ENCODE assay signal across 10 cellular contexts in genomic region chrX:2693123-2693438, GRCh38. TPM values are rescaled to one million over a fixed set of nuclear protein-coding genes. Genes with fewer than 3 reads are reported as not detected.
DNase-seq lines count a peak whose midpoint lies in the region; ATAC-seq and TF ChIP-seq lines count a peak whose summit lies in the region.
"Had no signal": no experiment of that assay in that cellular context is flagged by ENCODE, and none has a peak within 500 bp of the region (broad histone marks: within the 10 kb centered on the region; RNA-seq: fewer than 3 reads in every experiment).

No MANE protein-coding gene starts in this region.

- intact Hi-C loops in cardiac septum (cut with DNase I): loop anchor here (10.0 kb wide), 2 partner anchors 122 to 188 kb away; partner anchors contain the start of genes DHRSX and ZBED1
- intact Hi-C loops in left colon (cut with DNase I, micrococcal nuclease): no loop called here

- DNase-seq in cardiac muscle cell (ENCODE audit: low read depth in 1 of 2, low spot score in 1 of 2) (no peak), cardiac septum (ENCODE audit: low spot score) (no peak), upper lobe of left lung (no peak), left colon (no peak)
- no peak for DNase-seq in activated CD4-positive, alpha-beta T cell treated with anti-CD3 and anti-CD28 coated beads, Interleukin-2, amount 50 U/mL, for 1 hour
- DNase-seq: head of caudate nucleus, NCI-H524 treated with DMSO at 0.1 percent for 48 hours had no signal

- H3K27me3 ChIP-seq in cardiac muscle cell (no peaks in the 10 kb centered on the region), upper lobe of left lung (no peaks in the 10 kb centered on the region)

- no peaks in the 10 kb centered on the region for H3K27me3 Mint-ChIP-seq in activated naive CD8-positive, alpha-beta T cell

- H3K4me3 ChIP-seq in cardiac muscle cell: peak overlapping the region; percentile 92
- H3K4me3 ChIP-seq in mesodermal cell (ENCODE audit: extremely low read depth, insufficient read depth, low read length, poor library complexity, severe bottlenecking): peak overlapping the region; percentile 85
- peak overlapping the region in 3 of 4 donors; percentile 85 to 98 (median 92) for H3K4me3 ChIP-seq in upper lobe of left lung

- no peaks in the 10 kb centered on the region for H3K36me3 ChIP-seq in cardiac muscle cell
- peaks cover 34% of the 10 kb centered on the region for H3K36me3 ChIP-seq in mesodermal cell (ENCODE audit: control insufficient read depth, insufficient read depth, low read length)
- H3K36me3 ChIP-seq in upper lobe of left lung: no peaks in the 10 kb centered on the region

- H3K36me3 Mint-ChIP-seq in activated naive CD8-positive, alpha-beta T cell: peaks cover 3% of the 10 kb centered on the region

- peaks cover 55% of the 10 kb centered on the region for H3K4me1 Mint-ChIP-seq in activated naive CD8-positive, alpha-beta T cell (ENCODE audit: low read depth)

- TF ChIP-seq POLR2A in upper lobe of left lung (IDR thresholded peaks at IDR 0.05): no peak

- no peaks in the 10 kb centered on the region for H3K9me3 Mint-ChIP-seq in activated naive CD8-positive, alpha-beta T cell (ENCODE audit: low read depth)

- TF ChIP-seq CTCF in cardiac muscle cell (IDR thresholded peaks at IDR 0.05; ENCODE audit: low read depth, low read length) (no peak), upper lobe of left lung (IDR thresholded peaks at IDR 0.05) (no peak)

- peak overlapping the region; percentile 86 for H3K27ac ChIP-seq in cardiac muscle cell
- no peak overlapping the region for H3K27ac ChIP-seq in mesodermal cell (ENCODE audit: low read depth, low read length, severe bottlenecking)
- peak overlapping the region; percentile 77 to 92 (median 89) for H3K27ac ChIP-seq in upper lobe of left lung

- no peak for ATAC-seq in upper lobe of left lung (ENCODE audit: low FRiP score in 2 of 2)
- ATAC-seq in HG03108 (IDR thresholded peaks at IDR 0.05; ENCODE audit: unreplicated experiment): no peak
- no peak for ATAC-seq in left colon

- peak overlapping the region; percentile 96 for H3K4me3 Mint-ChIP-seq in activated naive CD8-positive, alpha-beta T cell

- TF ChIP-seq EP300 in upper lobe of left lung (IDR thresholded peaks at IDR 0.05): no peak

- peak overlapping the region; percentile 98 for H3K27ac Mint-ChIP-seq in activated naive CD8-positive, alpha-beta T cell

- H3K9me3 ChIP-seq in cardiac muscle cell (ENCODE audit: low read depth): no peaks in the 10 kb centered on the region
- no peaks in the 10 kb centered on the region for H3K9me3 ChIP-seq in mesodermal cell (ENCODE audit: control insufficient read depth, low read length)
- no peaks in the 10 kb centered on the region for H3K9me3 ChIP-seq in upper lobe of left lung

- H3K4me1 ChIP-seq in cardiac muscle cell (ENCODE audit: low read depth) (peaks cover 40% of the 10 kb centered on the region), mesodermal cell (ENCODE audit: control insufficient read depth, insufficient read depth, low read length, poor library complexity, severe bottlenecking) (peaks cover 43% of the 10 kb centered on the region), upper lobe of left lung (peaks cover 49 to 58% (median 51%) of the 10 kb centered on the region in 4 donors)

- 93 to 95% methylated on average over 3 to 4 of the region's 5 CpGs for WGBS in mesodermal cell (ENCODE audit: insufficient coverage in 2 of 2), 2 experiments
- 59 to 67% methylated on average over 5 of the region's 5 CpGs for WGBS in upper lobe of left lung, 2 donors

RNA-seq across cellular contexts. Expression of gene CD99, which starts 2.0 kb away (rescaled TPM):
- total RNA-seq in cardiac muscle cell (361 and 474 TPM in 2 replicates), cardiac septum (327 TPM), upper lobe of left lung (100 to 1,000 TPM; 135 to 300 (median 233) TPM), left colon (100 to 1,000 TPM; 164 to 191 TPM)
- 467 and 575 TPM in 2 replicates for polyA plus RNA-seq in cardiac muscle cell
- 539 TPM for polyA plus RNA-seq in mesodermal cell (2013, experiment 1 of 2)
- 518 TPM for polyA plus RNA-seq in mesodermal cell (2013, experiment 2 of 2)

RNA-seq across cellular contexts. Expression of gene XG, which starts 58.8 kb away (rescaled TPM):
- total RNA-seq in cardiac muscle cell: not detected in 2 replicates
- polyA plus RNA-seq in cardiac muscle cell: not detected in 2 replicates
- 2.6 TPM for total RNA-seq in cardiac septum
- not detected for polyA plus RNA-seq in mesodermal cell (2013, experiment 1 of 2)
- polyA plus RNA-seq in mesodermal cell (2013, experiment 2 of 2): not detected
- total RNA-seq in upper lobe of left lung: under 1 TPM in 2 of 6 donors, not detected in 4; 0.69 to 0.81 TPM
- under 1 TPM in 1 of 2 donors, not detected in 1; 0.11 TPM for total RNA-seq in left colon
